In the genomic region with DNA sequence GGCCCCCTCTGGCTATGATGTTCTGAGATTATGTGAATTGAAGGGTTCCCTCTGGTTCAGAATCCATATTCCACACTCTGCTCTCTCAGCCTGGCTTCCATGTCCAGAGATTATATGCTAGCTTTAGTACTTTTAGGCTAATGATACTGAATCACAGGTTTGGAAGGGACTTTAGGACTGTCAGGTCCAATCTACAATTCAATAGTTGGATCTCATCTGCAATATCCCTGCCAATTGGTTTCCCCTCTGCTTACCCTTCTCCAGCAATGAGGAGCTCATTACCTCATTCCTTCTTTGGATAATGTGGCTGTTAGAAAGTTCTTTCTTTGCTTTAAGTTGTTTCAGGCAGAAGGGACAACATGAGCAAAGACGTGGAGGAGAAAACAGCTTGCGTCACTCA, we compare ENCODE assay signal across 9 cellular contexts.
"Had no signal": no experiment of that assay in that cellular context is flagged by ENCODE, and none has a peak within 500 bp of the region (broad histone marks: within the 10 kb centered on the region; RNA-seq: fewer than 3 reads in every experiment).

No MANE protein-coding gene starts in this region.

- H3K9me3 ChIP-seq: HAP-1 had no signal

- H3K4me3 Mint-ChIP-seq: HFFc6 had no signal

- H3K36me3 ChIP-seq: HAP-1 had no signal

- H3K4me1 ChIP-seq: HAP-1 had no signal

- ATAC-seq: HCT116, K562 had no signal

- H3K4me3 ChIP-seq: GM23248, HAP-1, K562 had no signal

- H3K27ac Mint-ChIP-seq: HFFc6 had no signal

- DNase-seq: GM23248, GOT3, H7, HFFc6, KG1 had no signal

- H2AFZ ChIP-seq: GM23248 had no signal

- H3K27ac ChIP-seq: GM23248, HL-60 had no signal

- H3K9ac ChIP-seq: GM23248 had no signal

- H3K9me3 Mint-ChIP-seq: HFFc6 had no signal
